ENCODE assay signal across 1 cellular context in genomic region chr5:59186623-59187022, GRCh38.
TF ChIP-seq lines count a peak whose summit lies in the region.

No MANE protein-coding gene starts in this region.

TF ChIP-seq in HEK293, 187 proteins besides CTCF, POLR2A, EP300 and RAD21 (continued from another document):
- no peak for TF ChIP-seq REST (tag by site-specific recombination; IDR thresholded peaks at IDR 0.05)
- peak; percentile 55 for TF ChIP-seq WT1 (tag by site-specific recombination; IDR thresholded peaks at IDR 0.05)
- peak; percentile 50; the same call in 1 of the 2 replicates for TF ChIP-seq OVOL3 (tag by site-specific recombination; IDR thresholded peaks at IDR 0.05)
- TF ChIP-seq ZNF2 (tag by site-specific recombination; IDR thresholded peaks at IDR 0.05) = peak; percentile 39; the same call in 1 of the 2 replicates
- TF ChIP-seq ZNF184 (tag by site-specific recombination; IDR thresholded peaks at IDR 0.05) = peak; percentile 18; the same call in 1 of the 2 replicates
- TF ChIP-seq ZNF404 (tag by site-specific recombination; IDR thresholded peaks at IDR 0.05) = no peak
- TF ChIP-seq INSM2 (tag by site-specific recombination; IDR thresholded peaks at IDR 0.05) = peak; percentile 50; the same call in 1 of the 2 replicates
- TF ChIP-seq ZNF10 (tag by site-specific recombination; IDR thresholded peaks at IDR 0.05) = 0 out of 2 replicates have a peak, but pooled peaks have one; percentile 22
- 0 out of 2 replicates have a peak, but pooled peaks have one; percentile 48 for TF ChIP-seq IKZF3 (tag by site-specific recombination; IDR thresholded peaks at IDR 0.05)
- TF ChIP-seq ZBTB21 (tag by site-specific recombination; IDR thresholded peaks at IDR 0.05) = peak; percentile 82
- TF ChIP-seq SETDB1 (IDR thresholded peaks at IDR 0.05; ENCODE audit: insufficient read length, low read length) = no peak
- peak; percentile 18; the same call in 1 of the 2 replicates for TF ChIP-seq GLI2 (tag by site-specific recombination; IDR thresholded peaks at IDR 0.05; ENCODE audit: borderline replicate concordance, low read depth)
- peak; percentile 49 for TF ChIP-seq ZNF366 (tag by site-specific recombination; conservative IDR thresholded peaks at IDR 0.05)
- peak; percentile 41; the same call in 1 of the 2 replicates for TF ChIP-seq ZNF558 (tag by site-specific recombination; IDR thresholded peaks at IDR 0.05)
- TF ChIP-seq PRDM6 (tag by site-specific recombination; IDR thresholded peaks at IDR 0.05) = peak; percentile 70
- TF ChIP-seq ZNF843 (tag by site-specific recombination; IDR thresholded peaks at IDR 0.05) = peak; percentile 77
- TF ChIP-seq, protein P1, sequence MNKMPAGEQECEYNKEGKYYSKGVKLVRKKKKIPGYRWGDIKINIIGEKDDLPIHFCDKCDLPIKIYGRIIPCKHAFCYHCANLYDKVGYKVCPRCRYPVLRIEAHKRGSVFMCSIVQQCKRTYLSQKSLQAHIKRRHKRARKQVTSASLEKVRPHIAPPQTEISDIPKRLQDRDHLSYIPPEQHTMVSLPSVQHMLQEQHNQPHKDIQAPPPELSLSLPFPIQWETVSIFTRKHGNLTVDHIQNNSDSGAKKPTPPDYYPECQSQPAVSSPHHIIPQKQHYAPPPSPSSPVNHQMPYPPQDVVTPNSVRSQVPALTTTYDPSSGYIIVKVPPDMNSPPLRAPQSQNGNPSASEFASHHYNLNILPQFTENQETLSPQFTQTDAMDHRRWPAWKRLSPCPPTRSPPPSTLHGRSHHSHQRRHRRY (tag by site-specific recombination; IDR thresholded peaks at IDR 0.05) = no peak
- TF ChIP-seq OSR2 (tag by site-specific recombination; IDR thresholded peaks at IDR 0.05) = peak; percentile 96
- peak; percentile 41 for TF ChIP-seq ZBTB17 (tag by site-specific recombination; IDR thresholded peaks at IDR 0.05)
- TF ChIP-seq ZNF561 (tag by site-specific recombination; IDR thresholded peaks at IDR 0.05; ENCODE audit: borderline replicate concordance) = 0 out of 2 replicates have a peak, but pooled peaks have one; percentile 35
- no peak for TF ChIP-seq ZNF488 (tag by site-specific recombination; IDR thresholded peaks at IDR 0.05)
- TF ChIP-seq HIC1 (tag by site-specific recombination; IDR thresholded peaks at IDR 0.05) = 0 out of 2 replicates have a peak, but pooled peaks have one; percentile 54
- peak; percentile 76 for TF ChIP-seq ZBTB6 (tag by site-specific recombination; IDR thresholded peaks at IDR 0.05)
- TF ChIP-seq ZNF24 (tag by site-specific recombination; IDR thresholded peaks at IDR 0.05) = peak; percentile 75; the same call in 1 of the 2 replicates
- TF ChIP-seq KLF10 (tag by site-specific recombination; IDR thresholded peaks at IDR 0.05) = 0 out of 2 replicates have a peak, but pooled peaks have one; percentile 30
- TF ChIP-seq FEZF1 (tag by site-specific recombination; IDR thresholded peaks at IDR 0.05) = peak; percentile 80
- TF ChIP-seq GFI1B (tag by site-specific recombination; IDR thresholded peaks at IDR 0.05) = 0 out of 2 replicates have a peak, but pooled peaks have one; percentile 53
